ENCODE assay signal across 8 cellular contexts in genomic region chr1:112716133-112716720, GRCh38. TPM values are rescaled to one million over a fixed set of nuclear protein-coding genes. Genes with fewer than 3 reads are reported as not detected.
DNase-seq lines count a peak whose midpoint lies in the region; ATAC-seq and TF ChIP-seq lines count a peak whose summit lies in the region.

No MANE protein-coding gene starts in this region.

- H3K9ac ChIP-seq in KMS-11, result no peak overlapping the region

- no peaks in the 10 kb centered on the region for H3K36me3 Mint-ChIP-seq in activated T-cell treated with anti-CD3 and anti-CD28 coated beads, Interleukin-2, amount 50 U/mL, for 72 hours (ENCODE audit: insufficient read depth in 2 of 2)
- no peaks in the 10 kb centered on the region for H3K36me3 Mint-ChIP-seq in naive thymus-derived CD4-positive, alpha-beta T cell

- H3K4me2 ChIP-seq in KMS-11, result peak overlapping the region; percentile 84

- H4K20me1 ChIP-seq in KMS-11 (ENCODE audit: insufficient read depth), result no peaks in the 10 kb centered on the region

- POLR2A ChIA-PET in naive thymus-derived CD4-positive, alpha-beta T cell (lab: Charles Lee), result interaction anchor here (1.7 to 1.9 kb wide), 4 partner anchors 12 to 97 kb away, joined by 3 to 10 read pairs (median 6); partner anchors contain the start of genes CAPZA1 and ST7L

- H3K27ac Mint-ChIP-seq in activated T-cell treated with anti-CD3 and anti-CD28 coated beads, Interleukin-2, amount 50 U/mL, for 72 hours, result no peak overlapping the region
- peak overlapping the region in 7 of 9 donors; percentile 39 to 91 (median 82) for H3K27ac Mint-ChIP-seq in naive thymus-derived CD4-positive, alpha-beta T cell

- H3K4me3 ChIP-seq in KMS-11 (IDR thresholded peaks at IDR 0.05; ENCODE audit: insufficient read depth, low read depth, low read length), result peak overlapping the region; percentile 33
- peak overlapping the region; percentile 81 for H3K4me3 ChIP-seq in naive thymus-derived CD4-positive, alpha-beta T cell (ENCODE audit: low read length)

- CTCF ChIA-PET in naive thymus-derived CD4-positive, alpha-beta T cell (lab: Charles Lee), result interaction anchor here (0.7 to 2.0 kb wide), 12 partner anchors 10 to 963 kb away, joined by 3 to 7 read pairs (median 4); partner anchors contain the start of gene LRIG2

- DNase-seq in AG09319 (ENCODE audit: extremely low read depth, low read depth), result peak; percentile 79
- peak; percentile 80 to 84 for DNase-seq in activated T-cell treated with anti-CD3 and anti-CD28 coated beads, Interleukin-2, amount 50 U/mL, for 72 hours
- peak; percentile 93 for DNase-seq in fibroblast of peridontal ligament (ENCODE audit: extremely low read depth)
- DNase-seq in naive thymus-derived CD4-positive, alpha-beta T cell, result peak; percentile 60 to 83 (median 73)
- peak; percentile 45 to 60 for DNase-seq in stimulated activated CD8-positive, alpha-beta memory T cell treated with anti-CD3 and anti-CD28 coated beads, Interleukin-7, amount 100 ng/mL, for 48 hours (ENCODE audit: extremely low read depth in 1 of 2, low read depth in 1 of 2)

- peaks cover 53% of the 10 kb centered on the region for H3K27me3 Mint-ChIP-seq in activated T-cell treated with anti-CD3 and anti-CD28 coated beads, Interleukin-2, amount 50 U/mL, for 72 hours (ENCODE audit: low read depth)
- peaks cover 0 to 43% (median 12%) of the 10 kb centered on the region in 5 donors for H3K27me3 Mint-ChIP-seq in naive thymus-derived CD4-positive, alpha-beta T cell

- ATAC-seq in GM19023 (IDR thresholded peaks at IDR 0.05; ENCODE audit: unreplicated experiment), result peak; percentile 29
- ATAC-seq in activated T-cell treated with anti-CD3 and anti-CD28 coated beads, Interleukin-2, amount 50 U/mL, for 72 hours (replicated peaks in 1 of 2), result peak; percentile 30 to 47
- peak; percentile 56 for ATAC-seq in naive thymus-derived CD4-positive, alpha-beta T cell

- intact Hi-C loops in naive thymus-derived CD4-positive, alpha-beta T cell (cut with micrococcal nuclease), result loop anchor here (1.0 to 10.0 kb wide), 14 partner anchors 88 to 2001 kb away; partner anchors contain the start of genes LRIG2 (in 2 of the 2), HIPK1 (in 1 of the 2), MAGI3 (in 1 of the 2) and NRAS (in 1 of the 2)

- no peaks in the 10 kb centered on the region for H3K36me3 ChIP-seq in KMS-11 (ENCODE audit: insufficient read depth)
- no peaks in the 10 kb centered on the region for H3K36me3 ChIP-seq in naive thymus-derived CD4-positive, alpha-beta T cell (ENCODE audit: control insufficient read depth in 2 of 3, insufficient read depth in 3 of 3, low read length in 3 of 3)

- H3K27me3 ChIP-seq in KMS-11 (ENCODE audit: insufficient read depth, low read depth), result peaks cover 3% of the 10 kb centered on the region
- no peaks in the 10 kb centered on the region for H3K27me3 ChIP-seq in naive thymus-derived CD4-positive, alpha-beta T cell (ENCODE audit: control insufficient read depth in 2 of 2, insufficient read depth in 2 of 2, low read length in 2 of 2)

- peak overlapping the region; percentile 82 to 87 for H3K4me3 Mint-ChIP-seq in activated T-cell treated with anti-CD3 and anti-CD28 coated beads, Interleukin-2, amount 50 U/mL, for 72 hours
- peak overlapping the region; percentile 86 to 95 (median 92) for H3K4me3 Mint-ChIP-seq in naive thymus-derived CD4-positive, alpha-beta T cell

- H3K4me1 ChIP-seq in KMS-11 (ENCODE audit: low read depth, poor library complexity, severe bottlenecking), result no peaks in the 10 kb centered on the region
- H3K4me1 ChIP-seq in naive thymus-derived CD4-positive, alpha-beta T cell (ENCODE audit: control insufficient read depth in 2 of 2, insufficient read depth in 2 of 2, low read length in 2 of 2), result peaks cover 13% of the 10 kb centered on the region in 2 donors

- TF ChIP-seq CTCF in AG09319 (IDR thresholded peaks at IDR 0.05; ENCODE audit: low read depth, low read length), result peak; percentile 96
- TF ChIP-seq CTCF in KMS-11 (conservative IDR thresholded peaks at IDR 0.05; ENCODE audit: low read depth, low read length), result peak; percentile 88

- H3K9me3 Mint-ChIP-seq in activated T-cell treated with anti-CD3 and anti-CD28 coated beads, Interleukin-2, amount 50 U/mL, for 72 hours, result no peaks in the 10 kb centered on the region
- H3K9me3 Mint-ChIP-seq in naive thymus-derived CD4-positive, alpha-beta T cell, result no peaks in the 10 kb centered on the region

- H3K4me1 Mint-ChIP-seq in activated T-cell treated with anti-CD3 and anti-CD28 coated beads, Interleukin-2, amount 50 U/mL, for 72 hours (ENCODE audit: low read depth), result peaks cover 27% of the 10 kb centered on the region
- peaks cover 17 to 37% (median 21%) of the 10 kb centered on the region in 7 donors for H3K4me1 Mint-ChIP-seq in naive thymus-derived CD4-positive, alpha-beta T cell

- H3K9me3 ChIP-seq in naive thymus-derived CD4-positive, alpha-beta T cell (ENCODE audit: control insufficient read depth in 2 of 3, low read length in 3 of 3), result no peaks in the 10 kb centered on the region

- H3K27ac ChIP-seq in KMS-11, result no peak overlapping the region
- no peak overlapping the region for H3K27ac ChIP-seq in naive thymus-derived CD4-positive, alpha-beta T cell (ENCODE audit: low read depth, low read length)

- H3K79me2 ChIP-seq in KMS-11 (ENCODE audit: insufficient read depth, low read depth), result no peaks in the 10 kb centered on the region

- peak overlapping the region; percentile 42; the same call in 1 of the 2 replicates for H2AFZ ChIP-seq in KMS-11 (ENCODE audit: low read depth)

TF ChIP-seq in PFSK-1, 5 proteins besides CTCF, POLR2A, EP300 and RAD21:
- TF ChIP-seq FOXP2 (optimal IDR thresholded peaks at IDR 0.05; ENCODE audit: borderline replicate concordance, extremely low read depth, extremely low read length, insufficient read depth) (no peak), SIN3A (IDR thresholded peaks at IDR 0.05; ENCODE audit: borderline replicate concordance, insufficient read depth, low read length) (0 out of 2 replicates have a peak, but pooled peaks have one; percentile 23), TAF1 (IDR thresholded peaks at IDR 0.05; ENCODE audit: borderline replicate concordance, insufficient read depth, low read length) (no peak), REST (IDR thresholded peaks at IDR 0.05; ENCODE audit: insufficient read depth in 1 of 2, low read depth in 2 of 2, low read length in 2 of 2) (no peak), POLR2AphosphoS5 (IDR thresholded peaks at IDR 0.05; ENCODE audit: low read depth, low read length) (no peak)

RNA-seq across cellular contexts. Expression of gene PPM1J, which starts 1.1 kb away (rescaled TPM):
- polyA plus RNA-seq in PFSK-1 (2012; ENCODE audit: insufficient read length, low read depth), result 2.0 TPM
- total RNA-seq in activated T-cell treated with anti-CD3 and anti-CD28 coated beads, Interleukin-2, amount 50 U/mL, for 72 hours, result 1 to 10 TPM; 1.2 to 1.3 TPM
- total RNA-seq in naive thymus-derived CD4-positive, alpha-beta T cell, result 1 to 10 TPM in 1 of 5 experiments, under 1 TPM in 2, not detected in 2; 0.46 to 1.6 (median 0.50) TPM
- not detected for polyA plus RNA-seq in naive thymus-derived CD4-positive, alpha-beta T cell

RNA-seq across cellular contexts. Expression of gene RHOC, which starts 9.3 kb away (rescaled TPM):
- 521 TPM for polyA plus RNA-seq in PFSK-1 (2012; ENCODE audit: insufficient read length, low read depth)
- 10 to 100 TPM; 45.7 to 54.4 TPM for total RNA-seq in activated T-cell treated with anti-CD3 and anti-CD28 coated beads, Interleukin-2, amount 50 U/mL, for 72 hours
- total RNA-seq in naive thymus-derived CD4-positive, alpha-beta T cell, result 10 to 100 TPM in 3 of 5 experiments, under 1 TPM in 2; 0.57 to 89.1 (median 18.7) TPM
- polyA plus RNA-seq in naive thymus-derived CD4-positive, alpha-beta T cell, result 1 to 10 TPM; 2.6 to 4.2 TPM

RNA-seq across cellular contexts. Expression of gene MOV10, which starts 41.8 kb away (rescaled TPM):
- 68.7 TPM for polyA plus RNA-seq in PFSK-1 (2012; ENCODE audit: insufficient read length, low read depth)
- 10 to 100 TPM; 76.8 to 80.8 TPM for total RNA-seq in activated T-cell treated with anti-CD3 and anti-CD28 coated beads, Interleukin-2, amount 50 U/mL, for 72 hours
- 100 to 1,000 TPM in 1 of 5 experiments, 10 to 100 TPM in 4; 85.5 to 126 (median 90.1) TPM for total RNA-seq in naive thymus-derived CD4-positive, alpha-beta T cell
- polyA plus RNA-seq in naive thymus-derived CD4-positive, alpha-beta T cell, result 10 to 100 TPM; 26.1 to 55.9 TPM
